In the genomic region with DNA sequence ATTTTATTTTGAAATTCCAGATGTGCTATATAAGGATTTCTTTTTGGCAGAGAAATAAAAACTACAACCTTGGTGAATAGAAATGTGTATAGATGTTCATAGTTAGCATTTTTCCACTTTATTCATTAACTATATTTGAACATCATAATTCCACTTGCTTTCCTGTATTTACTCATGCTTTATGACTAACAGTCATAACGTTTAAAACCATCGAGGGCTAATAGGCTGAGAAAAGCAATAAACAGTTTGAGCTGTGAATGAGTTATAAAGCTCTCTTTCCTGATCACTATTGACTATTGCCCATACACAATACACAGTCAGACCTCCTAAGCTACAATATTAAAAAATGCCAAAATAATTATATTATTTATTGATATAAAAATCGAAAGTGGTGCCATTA, we compare ENCODE assay signal across 19 cellular contexts.
"Had no signal": no experiment of that assay in that cellular context is flagged by ENCODE, and none has a peak within 500 bp of the region (broad histone marks: within the 10 kb centered on the region; RNA-seq: fewer than 3 reads in every experiment).

No MANE protein-coding gene starts in this region.

- H3K4me1 ChIP-seq: heart left ventricle, right atrium auricular region, sigmoid colon, testis, tibial nerve had no signal

- H3K4me3 ChIP-seq: heart left ventricle, right atrium auricular region, sigmoid colon, skin epidermis, testis, tibial nerve had no signal

- ATAC-seq: esophagus mucosa; heart left ventricle; left cardiac atrium; naive thymus-derived CD4-positive, alpha-beta T cell; stimulated activated naive B cell treated with anti-CD40 and anti-IgM and Interleukin-4, amounts not matched to agents 10 μg/mL and 1 μg/mL and 100 μg/mL, for 72 hours; stimulated activated naive CD8-positive, alpha-beta T cell treated with anti-CD3 and anti-CD28 coated beads, Interleukin-15, amount 100 ng/mL, for 72 hours had no signal

- DNase-seq: effector memory CD4-positive, alpha-beta T cell; heart left ventricle; hippocampal formation; islet precursor cell; left cardiac atrium; mesendoderm; naive thymus-derived CD4-positive, alpha-beta T cell; nephron progenitor cell; posterior cingulate gyrus; sigmoid colon; stimulated activated CD4-positive, alpha-beta T cell treated with anti-CD3 and anti-CD28 coated beads, Interleukin-2, amount 100 ng/mL, for 24 hours; stimulated activated CD4-positive, alpha-beta T cell treated with anti-CD3 and anti-CD28 coated beads, Interleukin-4, amount 100 ng/mL, for 4 hours; stimulated activated naive B cell treated with anti-CD40 and anti-IgM and Interleukin-4, amounts not matched to agents 10 μg/mL and 1 μg/mL and 100 μg/mL, for 72 hours; stimulated activated naive CD8-positive, alpha-beta T cell treated with anti-CD3 and anti-CD28 coated beads, Interleukin-15, amount 100 ng/mL, for 72 hours; testis had no signal

- H3K9me3 ChIP-seq: heart left ventricle, right atrium auricular region, sigmoid colon, testis, tibial nerve had no signal

- H3K36me3 ChIP-seq: heart left ventricle, right atrium auricular region, sigmoid colon, tibial nerve had no signal
